1 cellular context compared by ENCODE assay signal in genomic region chr18:955379-956066, GRCh38.
TF ChIP-seq lines count a peak whose summit lies in the region.

No MANE protein-coding gene starts in this region.

TF ChIP-seq in HepG2, 621 proteins besides CTCF, POLR2A, EP300 and RAD21:
- TF ChIP-seq ZBTB40 (IDR thresholded peaks at IDR 0.05) (no peak), ZBTB40 (CRISPR knock-in tag; IDR thresholded peaks at IDR 0.05) (no peak), ZNF782 (CRISPR knock-in tag; IDR thresholded peaks at IDR 0.05; ENCODE audit: borderline replicate concordance) (no peak), ZNF24 (IDR thresholded peaks at IDR 0.05) (no peak), TRIM22 (IDR thresholded peaks at IDR 0.05) (no peak), KLF9 (CRISPR knock-in tag; IDR thresholded peaks at IDR 0.05; ENCODE audit: low read depth) (no peak)
